Comparison of ENCODE assay signal across 8 cellular contexts in the genomic region with DNA sequence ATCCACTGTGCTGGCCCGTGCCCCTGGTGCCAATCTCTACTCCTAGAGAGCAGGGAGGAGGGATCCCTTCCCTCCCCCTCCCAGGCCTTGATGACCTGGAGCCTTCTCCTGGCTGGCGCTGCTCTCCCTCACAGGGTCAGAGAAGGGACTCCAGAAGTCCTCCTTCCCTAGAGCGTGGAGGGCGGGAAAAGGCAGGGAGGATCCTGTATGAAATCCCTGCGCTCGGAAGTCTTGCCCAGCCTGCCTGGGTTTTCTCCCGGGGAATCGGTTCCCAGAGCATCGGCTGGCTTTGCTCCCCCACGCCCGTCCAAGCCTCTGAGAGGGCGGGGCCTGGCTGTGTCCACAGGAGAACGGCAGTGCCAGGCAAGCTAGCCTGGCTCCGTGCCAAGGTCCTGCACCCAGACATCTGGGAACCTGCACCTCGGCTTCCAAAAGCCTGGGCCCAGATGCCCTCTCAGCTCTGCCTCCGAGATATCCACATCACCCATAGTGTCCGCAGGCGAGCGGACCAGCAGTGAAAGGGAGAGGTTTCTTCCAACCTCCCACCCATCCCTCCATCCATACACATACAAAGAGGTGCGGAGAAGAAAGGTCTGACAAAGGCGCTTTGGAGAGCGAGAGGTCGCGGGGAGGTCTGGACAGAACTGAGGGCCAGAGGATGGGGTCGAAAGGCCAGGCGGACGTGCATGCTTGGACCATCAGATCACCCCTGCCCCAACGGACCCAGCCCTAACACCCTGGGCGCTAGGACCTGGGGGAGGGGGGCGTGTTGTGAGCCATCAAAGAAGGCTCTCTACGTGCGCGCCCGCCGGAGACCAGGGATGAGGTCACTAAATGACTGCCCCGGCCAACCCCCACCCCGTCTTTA. TPM values are rescaled to one million over a fixed set of nuclear protein-coding genes. Genes with fewer than 3 reads are reported as not detected.
DNase-seq lines count a peak whose midpoint lies in the region; ATAC-seq, FAIRE-seq and TF ChIP-seq lines count a peak whose summit lies in the region.
"Had no signal": no experiment of that assay in that cellular context is flagged by ENCODE, and none has a peak within 500 bp of the region (broad histone marks: within the 10 kb centered on the region; RNA-seq: fewer than 3 reads in every experiment).

No MANE protein-coding gene starts in this region.

- POLR2A ChIA-PET in K562 (lab: Yijun Ruan, JAX): interaction anchor here (0.6 kb wide), 1 partner anchor 241 kb away, joined by 3 read pairs; no protein-coding TSS in a partner anchor

- no peak for TF ChIP-seq CTCF in Peyer's patch (IDR thresholded peaks at IDR 0.05)
- no peak for TF ChIP-seq CTCF in K562 (IDR thresholded peaks at IDR 0.05 in 2 of 3, conservative IDR thresholded peaks at IDR 0.05 in 1 of 3; ENCODE audit: insufficient read depth in 2 of 3, low read depth in 1 of 3, low read length in 3 of 3)

- WGBS in K562 (ENCODE audit: insufficient coverage, low coverage, missing lambda C conversion rate): 7% methylated on average over 21 of the region's 37 CpGs
- WGBS in iPS DF 6.9 (ENCODE audit: insufficient coverage, insufficient read length): no CpG with 5 or more reads among the region's 37 CpGs

- H3K4me3 ChIP-seq in HAP-1 (peak overlapping the region; percentile 42), Peyer's patch (peak overlapping the region; percentile 36 to 67 (median 54)), K562 (no peak overlapping the region), iPS DF 6.9 (ENCODE audit: low read length) (peak overlapping the region; percentile 69; the same call in 1 of the 2 replicates)

- no peak for TF ChIP-seq EP300 in K562 (IDR thresholded peaks at IDR 0.05; ENCODE audit: low read length)

- intact Hi-C loops in K562 (cut with micrococcal nuclease): no loop called here

- H2AFZ ChIP-seq in K562 (ENCODE audit: low read depth, low read length): no peak overlapping the region

- H3K27ac ChIP-seq in Peyer's patch (peak overlapping the region; percentile 62 to 85 (median 67)), K562 (ENCODE audit: extremely low read depth, low read depth, low read length) (no peak overlapping the region), iPS DF 6.9 (ENCODE audit: low read length) (no peak overlapping the region)

- peak; percentile 65 for ATAC-seq in K562
- no peak for ATAC-seq in HG03469 (IDR thresholded peaks at IDR 0.05; ENCODE audit: unreplicated experiment)

- TF ChIP-seq POLR2A in Peyer's patch (IDR thresholded peaks at IDR 0.05) (no peak), K562 (conservative IDR thresholded peaks at IDR 0.05) (no peak)

- BruUV-seq in K562 (replicated peaks; lab: Mats Ljungman, UMichigan): no TSS peak

- peaks cover 15% of the 10 kb centered on the region for H3K4me1 ChIP-seq in HAP-1
- H3K4me1 ChIP-seq in Peyer's patch: peaks cover 5 to 23% (median 18%) of the 10 kb centered on the region in 4 donors
- H3K4me1 ChIP-seq in K562 (replicated peaks in 1 of 2; ENCODE audit: control insufficient read depth in 2 of 2, insufficient read depth in 2 of 2, low read length in 2 of 2): peaks cover 0 to 23% of the 10 kb centered on the region in 2 experiments; a peak in 3 of 5 replicates
- peaks cover 6% of the 10 kb centered on the region for H3K4me1 ChIP-seq in iPS DF 6.9 (ENCODE audit: control insufficient read depth, insufficient read depth, low read length)

- DNase-seq in HAP-1 (ENCODE audit: low spot score in 2 of 2) (peak; percentile 38 to 83), Peyer's patch (peak in 2 of 3 donors; percentile 44 to 78), K562 (ENCODE audit: extremely low read depth in 1 of 4, low spot score in 3 of 4) (peak in 3 of 4 experiments; percentile 31 to 68 (median 67)), iPS DF 6.9 (ENCODE audit: low read depth, low spot score) (no peak), putamen (ENCODE audit: low spot score) (peak; percentile 85), SW 1271 (lab: John Stamatoyannopoulos, UW) (no peak)

- no peak for TF ChIP-seq RAD21 in K562 (CRISPR knock-in tag; conservative IDR thresholded peaks at IDR 0.05 in 1 of 2, IDR thresholded peaks at IDR 0.05 in 1 of 2)

- H3K9me1 ChIP-seq in K562 (ENCODE audit: control insufficient read depth, insufficient read depth, low read length): no peaks in the 10 kb centered on the region

- no peak overlapping the region for H3K4me2 ChIP-seq in K562 (ENCODE audit: insufficient read depth, low read length)

- H3K9ac ChIP-seq in K562 (ENCODE audit: insufficient read depth in 1 of 2, low read depth in 2 of 2, low read length in 2 of 2): peak overlapping the region in 1 of 2 experiments; percentile 42; a peak in 1 of 4 replicates

- peaks cover 6% of the 10 kb centered on the region; the same call in 1 of the 2 replicates for H4K20me1 ChIP-seq in K562 (replicated peaks; ENCODE audit: control insufficient read depth, insufficient read depth, low read length)

- CTCF ChIA-PET in K562 (lab: Yijun Ruan, JAX; ENCODE audit: low intra/inter-chr PET ratio): no interaction called here

- H3K9me3 ChIP-seq in HAP-1 (no peaks in the 10 kb centered on the region), Peyer's patch (no peaks in the 10 kb centered on the region), K562 (replicated peaks; ENCODE audit: control insufficient read depth, insufficient read depth, low read depth, low read length) (no peaks in the 10 kb centered on the region), iPS DF 6.9 (ENCODE audit: control insufficient read depth, insufficient read depth, low read length) (no peaks in the 10 kb centered on the region)

- H3K27me3 ChIP-seq in HAP-1 (ENCODE audit: low read depth) (no peaks in the 10 kb centered on the region), Peyer's patch (peaks cover 0 to 22% of the 10 kb centered on the region in 2 donors), K562 (ENCODE audit: control insufficient read depth in 2 of 2, insufficient read depth in 2 of 2, low read length in 2 of 2) (peaks cover 27 to 50% of the 10 kb centered on the region in 2 experiments), iPS DF 6.9 (ENCODE audit: control insufficient read depth, insufficient read depth, low read length) (no peaks in the 10 kb centered on the region; the same call in 1 of the 2 replicates)

- in situ Hi-C loops in HAP-1 (cut with MboI; ENCODE audit: low sequenced_read_pairs): no loop called here
- in situ Hi-C loops in K562 (cut with MboI): no loop called here

- no peaks in the 10 kb centered on the region for H3K79me2 ChIP-seq in K562 (ENCODE audit: control insufficient read depth, insufficient read depth, low read length)

- H3K36me3 ChIP-seq in HAP-1 (replicated peaks) (no peaks in the 10 kb centered on the region), Peyer's patch (no peaks in the 10 kb centered on the region), K562 (ENCODE audit: control insufficient read depth, insufficient read depth, low read length) (no peaks in the 10 kb centered on the region), iPS DF 6.9 (ENCODE audit: control insufficient read depth, insufficient read depth, low read length) (no peaks in the 10 kb centered on the region)

- no peak for FAIRE-seq in K562 (lab: Jason Lieb, UNC)

RNA-seq across cellular contexts. Expression of a gene that starts 1.1 kb away (rescaled TPM):
- total RNA-seq in Peyer's patch: 1 to 10 TPM in 2 of 4 donors, under 1 TPM in 1, not detected in 1; 0.53 to 1.3 (median 1.2) TPM
- 0.30 and 1.5 TPM in 2 replicates for total RNA-seq in K562 (2011; cell fraction: chromatin; rRNA removed; ENCODE audit: low replicate concordance)
- total RNA-seq in K562 (2011; cell fraction: nucleolus; rRNA removed): 1.2 and 1.8 TPM in 2 replicates
- total RNA-seq in K562 (2011; cell fraction: nucleoplasm; rRNA removed): 0.66 and 0.99 TPM in 2 replicates
- total RNA-seq in K562 (2014; rRNA removed): 0.14 and 0.41 TPM in 2 replicates
- total RNA-seq in K562 (2014; rRNA removed; fragmentation: Illumina TruSeq; extraction: Trizol): 0.35 and 0.44 TPM in 2 replicates
- 0.26 and 0.33 TPM in 2 replicates for total RNA-seq in K562 (2015; rRNA removed; fragmentation: Illumina TruSeq; extraction: Trizol)
- 0.45 and 0.53 TPM in 2 replicates for total RNA-seq in K562 (2021)
- 1.0 and 1.2 TPM in 2 replicates for polyA plus RNA-seq in K562 (2011; rRNA removed)
- polyA plus RNA-seq in K562 (2011; cell fraction: cytosol; rRNA removed): 1.3 and 1.5 TPM in 2 replicates
- 1.4 and 1.6 TPM in 2 replicates for polyA plus RNA-seq in K562 (2011; cell fraction: nucleus; rRNA removed)
- 0.19 and 0.34 TPM in 2 replicates for polyA plus RNA-seq in K562 (2012)
- polyA plus RNA-seq in K562 (2014; fragmentation: Illumina TruSeq; extraction: Trizol): 0.24 and 0.28 TPM in 2 replicates
- under 1 TPM; 0.04 TPM for polyA plus RNA-seq in K562 (2014; fragmentation: Nextera tagmentation; extraction: Ambion mirVana)
- polyA plus RNA-seq in K562 (2014; rRNA removed): 0.12 and 0.39 TPM in 2 replicates
- polyA minus RNA-seq in K562 (2011; rRNA and poly(A)+ RNA removed): 0.99 and 1.5 TPM in 2 replicates
- polyA minus RNA-seq in K562 (2011; cell fraction: cytosol; rRNA and poly(A)+ RNA removed): 1.2 and 1.3 TPM in 2 replicates
- polyA minus RNA-seq in K562 (2011; cell fraction: nucleus; rRNA and poly(A)+ RNA removed): 0.89 and 1.9 TPM in 2 replicates

RNA-seq across cellular contexts. Expression of a gene that starts 36.1 kb away (rescaled TPM):
- total RNA-seq in Peyer's patch: not detected
- total RNA-seq in K562 (2011; cell fraction: chromatin; rRNA removed; ENCODE audit: low replicate concordance): not detected in 2 replicates
- not detected in 2 replicates for total RNA-seq in K562 (2011; cell fraction: nucleolus; rRNA removed)
- total RNA-seq in K562 (2011; cell fraction: nucleoplasm; rRNA removed): not detected in 2 replicates
- not detected in 2 replicates for total RNA-seq in K562 (2014; rRNA removed)
- total RNA-seq in K562 (2014; rRNA removed; fragmentation: Illumina TruSeq; extraction: Trizol): not detected in 2 replicates
- total RNA-seq in K562 (2015; rRNA removed; fragmentation: Illumina TruSeq; extraction: Trizol): not detected in 2 replicates
- total RNA-seq in K562 (2021): not detected in 2 replicates
- not detected in 2 replicates for polyA plus RNA-seq in K562 (2011; rRNA removed)
- polyA plus RNA-seq in K562 (2011; cell fraction: cytosol; rRNA removed): not detected in 2 replicates
- polyA plus RNA-seq in K562 (2011; cell fraction: nucleus; rRNA removed): not detected in 2 replicates
- not detected in 2 replicates for polyA plus RNA-seq in K562 (2012)
- polyA plus RNA-seq in K562 (2014; fragmentation: Illumina TruSeq; extraction: Trizol): not detected in 2 replicates
- not detected for polyA plus RNA-seq in K562 (2014; fragmentation: Nextera tagmentation; extraction: Ambion mirVana)
- polyA plus RNA-seq in K562 (2014; rRNA removed): 1.9 TPM in 1 of 2 replicates, not detected in the other
- polyA minus RNA-seq in K562 (2011; rRNA and poly(A)+ RNA removed): not detected in 2 replicates
- not detected in 2 replicates for polyA minus RNA-seq in K562 (2011; cell fraction: cytosol; rRNA and poly(A)+ RNA removed)
- not detected in 2 replicates for polyA minus RNA-seq in K562 (2011; cell fraction: nucleus; rRNA and poly(A)+ RNA removed)
- total RNA-seq: T-helper 1 cell treated with Interleukin-12 subunit alpha and Interleukin-12 subunit beta and Interleukin-4 antibody, amounts not matched to agents 30 ng/mL and 1 ng/mL, for 36 hours had no signal

RNA-seq across cellular contexts. Expression of a gene that starts 47.5 kb away (rescaled TPM):
- total RNA-seq in Peyer's patch (10 to 100 TPM in 2 of 4 donors, 1 to 10 TPM in 1, not detected in 1; 7.5 to 58.0 (median 27.5) TPM), K562 (2014; rRNA removed) (not detected in 2 replicates), K562 (2014; rRNA removed; fragmentation: Illumina TruSeq; extraction: Trizol) (not detected in 2 replicates), K562 (2015; rRNA removed; fragmentation: Illumina TruSeq; extraction: Trizol) (not detected in 2 replicates), K562 (2021) (not detected in 2 replicates)
- total RNA-seq in K562 (2011; cell fraction: chromatin; rRNA removed; ENCODE audit: low replicate concordance): not detected in 2 replicates
- total RNA-seq in K562 (2011; cell fraction: nucleolus; rRNA removed): not detected in 2 replicates
- not detected in 2 replicates for total RNA-seq in K562 (2011; cell fraction: nucleoplasm; rRNA removed)
- polyA plus RNA-seq in K562 (2011; rRNA removed) (0.09 TPM in 1 of 2 replicates, not detected in the other), K562 (2014; fragmentation: Illumina TruSeq; extraction: Trizol) (not detected in 2 replicates), K562 (2014; fragmentation: Nextera tagmentation; extraction: Ambion mirVana) (not detected), K562 (2014; rRNA removed) (not detected in 2 replicates)
- 0.27 TPM in 1 of 2 replicates, not detected in the other for polyA plus RNA-seq in K562 (2011; cell fraction: cytosol; rRNA removed)
- 0.17 and 0.24 TPM in 2 replicates for polyA plus RNA-seq in K562 (2011; cell fraction: nucleus; rRNA removed)
- polyA plus RNA-seq in K562 (2012): not detected in 2 replicates
- polyA minus RNA-seq in K562 (2011; rRNA and poly(A)+ RNA removed): not detected in 2 replicates
- polyA minus RNA-seq in K562 (2011; cell fraction: cytosol; rRNA and poly(A)+ RNA removed): not detected in 2 replicates
- polyA minus RNA-seq in K562 (2011; cell fraction: nucleus; rRNA and poly(A)+ RNA removed): not detected in 2 replicates
- total RNA-seq: T-helper 1 cell treated with Interleukin-12 subunit alpha and Interleukin-12 subunit beta and Interleukin-4 antibody, amounts not matched to agents 30 ng/mL and 1 ng/mL, for 36 hours had no signal

RNA-seq across cellular contexts. Expression of a gene that starts 59.2 kb away (rescaled TPM):
- total RNA-seq in Peyer's patch (under 1 TPM in 1 of 4 donors, not detected in 3; 0.54 TPM), K562 (2014; rRNA removed) (not detected in 2 replicates), K562 (2014; rRNA removed; fragmentation: Illumina TruSeq; extraction: Trizol) (not detected in 2 replicates), K562 (2015; rRNA removed; fragmentation: Illumina TruSeq; extraction: Trizol) (not detected in 2 replicates), K562 (2021) (not detected in 2 replicates)
- not detected in 2 replicates for total RNA-seq in K562 (2011; cell fraction: chromatin; rRNA removed; ENCODE audit: low replicate concordance)
- total RNA-seq in K562 (2011; cell fraction: nucleolus; rRNA removed): not detected in 2 replicates
- total RNA-seq in K562 (2011; cell fraction: nucleoplasm; rRNA removed): not detected in 2 replicates
- polyA plus RNA-seq in K562 (2011; rRNA removed) (not detected in 2 replicates), K562 (2014; fragmentation: Illumina TruSeq; extraction: Trizol) (not detected in 2 replicates), K562 (2014; fragmentation: Nextera tagmentation; extraction: Ambion mirVana) (not detected), K562 (2014; rRNA removed) (not detected in 2 replicates)
- polyA plus RNA-seq in K562 (2011; cell fraction: cytosol; rRNA removed): not detected in 2 replicates
- polyA plus RNA-seq in K562 (2011; cell fraction: nucleus; rRNA removed): not detected in 2 replicates
- polyA plus RNA-seq in K562 (2012): not detected in 2 replicates
- polyA minus RNA-seq in K562 (2011; rRNA and poly(A)+ RNA removed): not detected in 2 replicates
- polyA minus RNA-seq in K562 (2011; cell fraction: cytosol; rRNA and poly(A)+ RNA removed): not detected in 2 replicates
- not detected in 2 replicates for polyA minus RNA-seq in K562 (2011; cell fraction: nucleus; rRNA and poly(A)+ RNA removed)
- total RNA-seq: T-helper 1 cell treated with Interleukin-12 subunit alpha and Interleukin-12 subunit beta and Interleukin-4 antibody, amounts not matched to agents 30 ng/mL and 1 ng/mL, for 36 hours had no signal

Comparison
In these comparisons a context has a peak if more than half of its experiments do, and no peak if none do; other contexts are left out.
1. DNase-seq: peak in HAP-1 (2 of 2), Peyer's patch (2 of 3), K562 (3 of 4) and putamen (single experiment); none in iPS DF 6.9 (single experiment) and SW 1271 (0 of 2).
2. H3K27ac ChIP-seq: peak in Peyer's patch (4 of 4); none in K562 (single experiment) and iPS DF 6.9 (single experiment).
3. RNA of a gene that starts 47.5 kb away (total RNA-seq): 7.5 to 58.0 TPM in Peyer's patch; not detected in K562; every median in the first group is over 4 times any median in the second.